In genomic region chr2:11355194-11356053, GRCh38 we compare ENCODE assay signal across 26 cellular contexts.
"Had no signal": no experiment of that assay in that cellular context is flagged by ENCODE, and none has a peak within 500 bp of the region (broad histone marks: within the 10 kb centered on the region; RNA-seq: fewer than 3 reads in every experiment).

No MANE protein-coding gene starts in this region.

- H3K9me3 ChIP-seq: Peyer's patch, SJCRH30 had no signal

- H3K4me1 Mint-ChIP-seq: activated CD8-positive, alpha-beta memory T cell treated with anti-CD3 and anti-CD28 coated beads, Interleukin-2, amount 10 ng/mL, durations not matched to agents 7 days and 5 days; activated T-helper 17 cell treated with anti-CD3 and anti-CD28 coated beads, Interleukin-2, amount 50 U/mL, for 72 hours had no signal

- H3K27me3 ChIP-seq: cardiac muscle cell, Peyer's patch had no signal

- H3K27ac Mint-ChIP-seq: activated CD8-positive, alpha-beta memory T cell treated with anti-CD3 and anti-CD28 coated beads, Interleukin-2, amount 10 ng/mL, durations not matched to agents 7 days and 5 days; activated CD8-positive, alpha-beta T cell treated with anti-CD3 and anti-CD28 coated beads, Interleukin-2, amount 10 ng/mL, durations not matched to agents 7 days and 5 days; activated naive CD4-positive, alpha-beta T cell treated with anti-CD3 and anti-CD28 coated beads for 36 hours; activated naive CD8-positive, alpha-beta T cell; activated T-helper 17 cell treated with anti-CD3 and anti-CD28 coated beads, Interleukin-2, amount 50 U/mL, for 72 hours; brain had no signal

- H3K27me3 Mint-ChIP-seq: activated T-helper 17 cell treated with anti-CD3 and anti-CD28 coated beads, Interleukin-2, amount 50 U/mL, for 72 hours had no signal

- ATAC-seq: activated CD4-positive, CD25-positive, alpha-beta regulatory T cell treated with anti-CD3 and anti-CD28 coated beads, Interleukin-2, amount 50 U/mL, for 24 hours; activated CD8-positive, alpha-beta memory T cell treated with anti-CD3 and anti-CD28 coated beads, Interleukin-2, amount 10 ng/mL, durations not matched to agents 7 days and 5 days; activated CD8-positive, alpha-beta T cell treated with anti-CD3 and anti-CD28 coated beads, Interleukin-2, amount 10 ng/mL, durations not matched to agents 7 days and 5 days; activated T-cell treated with anti-CD3 and anti-CD28 coated beads, Interleukin-2, amount 50 U/mL, for 4 hours; activated T-helper 17 cell treated with anti-CD3 and anti-CD28 coated beads, Interleukin-2, amount 50 U/mL, for 72 hours; SK-N-SH treated with all-trans-retinoic acid at 6 μM for 48 hours had no signal

- DNase-seq: activated CD4-positive, alpha-beta T cell treated with anti-CD3 and anti-CD28 coated beads for 4 hours; activated CD4-positive, alpha-beta T cell treated with anti-CD3 and anti-CD28 coated beads, Interleukin-2, amount 50 U/mL, for 4 hours; activated CD8-positive, alpha-beta memory T cell treated with anti-CD3 and anti-CD28 coated beads, Interleukin-2, amount 10 ng/mL, durations not matched to agents 7 days and 5 days; activated CD8-positive, alpha-beta T cell treated with anti-CD3 and anti-CD28 coated beads, Interleukin-2, amount 10 ng/mL, durations not matched to agents 7 days and 5 days; activated gamma-delta T cell; activated naive CD4-positive, alpha-beta T cell treated with anti-CD3 and anti-CD28 coated beads for 36 hours; activated T-cell treated with anti-CD3 and anti-CD28 coated beads, Interleukin-2, amount 50 U/mL, for 4 hours; amygdala; Kasumi-1; NCI-H1105 treated with DMSO at 0.1 percent for 48 hours; NCI-H146; NCI-H187 treated with DMSO at 0.1 percent for 48 hours; NCI-H2081 treated with DMSO at 0.1 percent for 48 hours; NCI-H446; NCI-H524; Peyer's patch; Right ventricle myocardium superior; SJCRH30; SW 1271 had no signal

- H3K4me3 ChIP-seq: cardiac muscle cell, Peyer's patch, SJCRH30 had no signal

- H3K4me3 Mint-ChIP-seq: activated CD8-positive, alpha-beta memory T cell treated with anti-CD3 and anti-CD28 coated beads, Interleukin-2, amount 10 ng/mL, durations not matched to agents 7 days and 5 days; activated CD8-positive, alpha-beta T cell treated with anti-CD3 and anti-CD28 coated beads, Interleukin-2, amount 10 ng/mL, durations not matched to agents 7 days and 5 days; activated naive CD4-positive, alpha-beta T cell treated with anti-CD3 and anti-CD28 coated beads for 36 hours; activated naive CD8-positive, alpha-beta T cell; activated T-cell treated with anti-CD3 and anti-CD28 coated beads, Interleukin-2, amount 50 U/mL, for 4 hours; activated T-helper 17 cell treated with anti-CD3 and anti-CD28 coated beads, Interleukin-2, amount 50 U/mL, for 72 hours; brain had no signal

- H3K36me3 ChIP-seq: cardiac muscle cell, Peyer's patch, SJCRH30 had no signal

- H3K9me3 Mint-ChIP-seq: activated naive CD4-positive, alpha-beta T cell treated with anti-CD3 and anti-CD28 coated beads for 36 hours; activated T-cell treated with anti-CD3 and anti-CD28 coated beads, Interleukin-2, amount 50 U/mL, for 4 hours; activated T-helper 17 cell treated with anti-CD3 and anti-CD28 coated beads, Interleukin-2, amount 50 U/mL, for 72 hours; brain had no signal

- H3K36me3 Mint-ChIP-seq: activated CD8-positive, alpha-beta memory T cell treated with anti-CD3 and anti-CD28 coated beads, Interleukin-2, amount 10 ng/mL, durations not matched to agents 7 days and 5 days; activated naive CD8-positive, alpha-beta T cell; brain had no signal

- H3K27ac ChIP-seq: cardiac muscle cell, Peyer's patch, RWPE1, SJCRH30 had no signal
